In the genomic region with DNA sequence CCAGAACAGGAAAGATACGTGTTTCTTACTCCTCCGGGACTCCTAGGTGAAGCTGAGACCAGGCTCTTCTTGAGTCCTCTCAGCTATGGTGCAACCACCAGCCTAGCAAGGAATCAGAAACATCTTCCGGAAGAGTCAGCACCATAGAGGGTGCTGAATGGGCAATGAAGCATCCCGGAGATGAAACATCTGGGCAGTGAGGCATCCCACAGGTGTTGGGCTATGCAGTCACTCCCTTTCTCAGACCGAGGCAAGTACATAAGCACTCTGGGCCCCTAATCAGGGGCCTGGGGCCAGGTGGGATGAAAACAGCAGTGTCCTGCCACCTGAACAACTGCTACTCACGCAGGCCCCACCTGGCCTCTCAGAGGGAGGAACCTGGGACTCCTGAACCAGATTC, we compare ENCODE assay signal across 8 cellular contexts. TPM values are rescaled to one million over a fixed set of nuclear protein-coding genes. Genes with fewer than 3 reads are reported as not detected.
DNase-seq lines count a peak whose midpoint lies in the region; ATAC-seq and TF ChIP-seq lines count a peak whose summit lies in the region.

No MANE protein-coding gene starts in this region.

- no peak overlapping the region for H3K18ac ChIP-seq in mesenchymal stem cell (ENCODE audit: low read depth in 1 of 2, low read length in 2 of 2)

- WGBS in mesenchymal stem cell: 91% methylated on average over 6 of the region's 6 CpGs

- H3K14ac ChIP-seq in mesenchymal stem cell (ENCODE audit: low read length in 2 of 2): no peak overlapping the region

- no peaks in the 10 kb centered on the region for H3K27me3 Mint-ChIP-seq in activated T-cell treated with anti-CD3 and anti-CD28 coated beads, Interleukin-2, amount 50 U/mL, for 72 hours (ENCODE audit: low read depth)

- H3K36me3 Mint-ChIP-seq in activated T-cell treated with anti-CD3 and anti-CD28 coated beads, Interleukin-2, amount 50 U/mL, for 72 hours (ENCODE audit: insufficient read depth in 2 of 2): peaks cover 2 to 11% of the 10 kb centered on the region in 2 donors

- no peak overlapping the region for H4K8ac ChIP-seq in mesenchymal stem cell (ENCODE audit: low read length)

- no peak for DNase-seq in activated T-cell treated with anti-CD3 and anti-CD28 coated beads, Interleukin-2, amount 50 U/mL, for 72 hours
- DNase-seq in activated T-cell treated with anti-CD3 and anti-CD28 coated beads, Interleukin-2, amount 50 U/mL, for 48 hours: no peak
- DNase-seq in astrocyte of the spinal cord (ENCODE audit: low read depth, low spot score): no peak
- DNase-seq in mesenchymal stem cell: no peak
- no peak for DNase-seq in DMS79 treated with DMSO at 0.1 percent for 48 hours (lab: John Stamatoyannopoulos, UW)
- DNase-seq in iPS-NIHi11 (ENCODE audit: low spot score): no peak
- no peak for DNase-seq in AG20443 (ENCODE audit: low spot score)

- in situ Hi-C loops in astrocyte of the spinal cord (cut with HindIII; ENCODE audit: low sequenced_read_pairs): no loop called here

- no peak overlapping the region for H4K91ac ChIP-seq in mesenchymal stem cell (ENCODE audit: low read length)

- H3K9me3 ChIP-seq in mesenchymal stem cell (ENCODE audit: control insufficient read depth, low read length): no peaks in the 10 kb centered on the region

- H3K27me3 ChIP-seq in mesenchymal stem cell (ENCODE audit: control insufficient read depth in 1 of 2, insufficient read depth in 1 of 2, low read length in 2 of 2): no peaks in the 10 kb centered on the region

- H3K4me1 Mint-ChIP-seq in activated T-cell treated with anti-CD3 and anti-CD28 coated beads, Interleukin-2, amount 50 U/mL, for 72 hours (ENCODE audit: low read depth): peaks cover 56% of the 10 kb centered on the region

- H3K27ac ChIP-seq in mesenchymal stem cell (ENCODE audit: low read length, poor library complexity, severe bottlenecking): no peak overlapping the region

- no peak overlapping the region for H2BK5ac ChIP-seq in mesenchymal stem cell (ENCODE audit: low read depth, low read length, poor library complexity, severe bottlenecking)

- H2BK12ac ChIP-seq in mesenchymal stem cell (ENCODE audit: low read length in 2 of 2): no peak overlapping the region

- H3K4me2 ChIP-seq in mesenchymal stem cell (ENCODE audit: low read length, poor library complexity, severe bottlenecking): peak overlapping the region; percentile 69

- ATAC-seq in activated T-cell treated with anti-CD3 and anti-CD28 coated beads, Interleukin-2, amount 50 U/mL, for 72 hours (replicated peaks in 1 of 2): no peak
- peak; percentile 40 for ATAC-seq in HG03354 (IDR thresholded peaks at IDR 0.05; ENCODE audit: poor library complexity, severe bottlenecking, unreplicated experiment)

- no peak overlapping the region for H3K23ac ChIP-seq in mesenchymal stem cell (ENCODE audit: low read length in 2 of 2)

- no peaks in the 10 kb centered on the region for H3K9me3 Mint-ChIP-seq in activated T-cell treated with anti-CD3 and anti-CD28 coated beads, Interleukin-2, amount 50 U/mL, for 72 hours

- TF ChIP-seq CTCF in astrocyte of the spinal cord (IDR thresholded peaks at IDR 0.05; ENCODE audit: low read depth, low read length): no peak

- no peak overlapping the region for H3K27ac Mint-ChIP-seq in activated T-cell treated with anti-CD3 and anti-CD28 coated beads, Interleukin-2, amount 50 U/mL, for 72 hours

- H2AFZ ChIP-seq in mesenchymal stem cell (ENCODE audit: low read depth, low read length): no peak overlapping the region

- H3K4me3 ChIP-seq in astrocyte of the spinal cord (ENCODE audit: low read depth, low read length): peak overlapping the region; percentile 100
- H3K4me3 ChIP-seq in mesenchymal stem cell (ENCODE audit: insufficient read depth in 1 of 2, low read depth in 1 of 2, low read length in 2 of 2): peak overlapping the region in 1 of 2 experiments; percentile 99

- H3K79me1 ChIP-seq in mesenchymal stem cell (replicated peaks; ENCODE audit: low read length, poor library complexity, severe bottlenecking): peaks cover 27% of the 10 kb centered on the region

- peak overlapping the region; percentile 98 for H3K9ac ChIP-seq in mesenchymal stem cell (ENCODE audit: low read length)

- H3K36me3 ChIP-seq in mesenchymal stem cell (ENCODE audit: control insufficient read depth in 1 of 2, insufficient read depth in 2 of 2, low read depth in 1 of 2, low read length in 2 of 2): peaks cover 7 to 13% of the 10 kb centered on the region in 2 experiments

- peak overlapping the region; percentile 91 to 98 for H3K4me3 Mint-ChIP-seq in activated T-cell treated with anti-CD3 and anti-CD28 coated beads, Interleukin-2, amount 50 U/mL, for 72 hours

- peaks cover 45% of the 10 kb centered on the region for H3K4me1 ChIP-seq in mesenchymal stem cell (ENCODE audit: control insufficient read depth, insufficient read depth, low read depth, low read length)

- H3K4ac ChIP-seq in mesenchymal stem cell (ENCODE audit: low read depth in 1 of 2, low read length in 2 of 2): no peak overlapping the region

- H2AK5ac ChIP-seq in mesenchymal stem cell (ENCODE audit: low read length, severe bottlenecking): no peak overlapping the region

- H2BK15ac ChIP-seq in mesenchymal stem cell (ENCODE audit: low read depth, poor library complexity, severe bottlenecking): no peak overlapping the region

- H2BK120ac ChIP-seq in mesenchymal stem cell (ENCODE audit: low read depth, low read length): no peak overlapping the region

RNA-seq across cellular contexts. Expression of gene CAPN10, which starts 1.4 kb away (rescaled TPM):
- total RNA-seq in activated T-cell treated with anti-CD3 and anti-CD28 coated beads, Interleukin-2, amount 50 U/mL, for 72 hours: 10 to 100 TPM; 36.9 to 43.7 TPM
- 8.9 TPM for polyA plus RNA-seq in mesenchymal stem cell (2013, experiment 1 of 2)
- 8.8 TPM for polyA plus RNA-seq in mesenchymal stem cell (2013, experiment 2 of 2)

RNA-seq across cellular contexts. Expression of gene RNPEPL1, which starts 16.8 kb away (rescaled TPM):
- 10 to 100 TPM; 74.0 to 77.3 TPM for total RNA-seq in activated T-cell treated with anti-CD3 and anti-CD28 coated beads, Interleukin-2, amount 50 U/mL, for 72 hours
- polyA plus RNA-seq in mesenchymal stem cell (2013, experiment 1 of 2): 42.6 TPM
- polyA plus RNA-seq in mesenchymal stem cell (2013, experiment 2 of 2): 43.8 TPM

RNA-seq across cellular contexts. Expression of gene DUSP28, which starts 24.9 kb away (rescaled TPM):
- 1 to 10 TPM; 7.1 to 7.3 TPM for total RNA-seq in activated T-cell treated with anti-CD3 and anti-CD28 coated beads, Interleukin-2, amount 50 U/mL, for 72 hours
- 3.5 TPM for polyA plus RNA-seq in mesenchymal stem cell (2013, experiment 1 of 2)
- 4.1 TPM for polyA plus RNA-seq in mesenchymal stem cell (2013, experiment 2 of 2)

RNA-seq across cellular contexts. Expression of gene ANKMY1, which starts 27.3 kb away (rescaled TPM):
- total RNA-seq in activated T-cell treated with anti-CD3 and anti-CD28 coated beads, Interleukin-2, amount 50 U/mL, for 72 hours: 10 to 100 TPM; 31.6 to 44.9 TPM
- 3.6 TPM for polyA plus RNA-seq in mesenchymal stem cell (2013, experiment 1 of 2)
- 2.7 TPM for polyA plus RNA-seq in mesenchymal stem cell (2013, experiment 2 of 2)

RNA-seq across cellular contexts. Expression of gene GPR35, which starts 40.2 kb away (rescaled TPM):
- total RNA-seq in activated T-cell treated with anti-CD3 and anti-CD28 coated beads, Interleukin-2, amount 50 U/mL, for 72 hours: 10 to 100 TPM; 48.2 to 50.7 TPM
- 0.15 TPM for polyA plus RNA-seq in mesenchymal stem cell (2013, experiment 1 of 2)
- polyA plus RNA-seq in mesenchymal stem cell (2013, experiment 2 of 2): 0.21 TPM
